In the genomic region with DNA sequence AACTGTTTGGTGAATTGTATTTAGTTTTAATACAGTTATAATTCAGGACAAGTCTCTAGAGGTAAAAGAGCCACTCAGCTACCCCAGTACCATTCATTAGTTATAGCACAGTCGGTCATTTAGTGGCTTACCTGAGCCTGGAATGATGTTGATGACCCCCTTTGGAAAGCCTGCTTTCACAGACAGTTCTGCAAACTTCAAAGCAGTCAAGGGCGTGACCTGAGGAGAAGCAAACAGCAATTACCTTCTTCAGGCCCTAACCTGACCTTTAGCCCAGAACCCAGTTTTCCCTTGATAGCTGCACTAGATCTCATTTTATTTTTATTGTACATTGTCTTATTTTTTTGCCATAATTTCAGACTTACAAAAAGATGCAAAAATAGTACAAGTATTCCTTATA, we compare ENCODE assay signal across 18 cellular contexts.
"Had no signal": no experiment of that assay in that cellular context is flagged by ENCODE, and none has a peak within 500 bp of the region (broad histone marks: within the 10 kb centered on the region; RNA-seq: fewer than 3 reads in every experiment).

No MANE protein-coding gene starts in this region.

- DNase-seq: dermis blood vessel endothelial cell; esophagus squamous epithelium; foreskin fibroblast; glutamatergic neuron; left ventricle myocardium inferior; lower lobe of right lung; naive B cell; nephron progenitor cell; psoas muscle; stimulated activated CD4-positive, alpha-beta T cell treated with anti-CD3 and anti-CD28 coated beads, Interleukin-2, amount 100 ng/mL, for 24 hours; stimulated activated CD4-positive, alpha-beta T cell treated with anti-CD3 and anti-CD28 coated beads, Interleukin-4, amount 100 ng/mL, for 4 hours; stimulated activated naive B cell treated with anti-CD40 and anti-IgM and Interleukin-4, amounts not matched to agents 10 μg/mL and 1 μg/mL and 100 μg/mL, for 72 hours; stimulated activated naive CD8-positive, alpha-beta T cell treated with anti-CD3 and anti-CD28 coated beads, Interleukin-15, amount 100 ng/mL, for 72 hours; trophoblast cell had no signal

- ATAC-seq: gastroesophageal sphincter; lower lobe of right lung; psoas muscle; stimulated activated naive B cell treated with anti-CD40 and anti-IgM and Interleukin-4, amounts not matched to agents 10 μg/mL and 1 μg/mL and 100 μg/mL, for 72 hours; stimulated activated naive CD8-positive, alpha-beta T cell treated with anti-CD3 and anti-CD28 coated beads, Interleukin-15, amount 100 ng/mL, for 72 hours had no signal

- H3K27ac ChIP-seq: esophagus squamous epithelium, gastroesophageal sphincter, left ventricle myocardium inferior, lower lobe of right lung, psoas muscle, testis had no signal

- H3K4me1 ChIP-seq: esophagus squamous epithelium, lower lobe of right lung, psoas muscle, testis had no signal

- H3K27me3 ChIP-seq: esophagus squamous epithelium, gastroesophageal sphincter, testis had no signal

- FAIRE-seq: colon, keratinocyte had no signal

- H3K9me3 ChIP-seq: esophagus squamous epithelium, gastroesophageal sphincter, left ventricle myocardium inferior, lower lobe of right lung, psoas muscle, testis had no signal

- H3K36me3 ChIP-seq: esophagus squamous epithelium, left ventricle myocardium inferior, lower lobe of right lung had no signal

- H3K4me3 ChIP-seq: esophagus squamous epithelium, gastroesophageal sphincter, left ventricle myocardium inferior, lower lobe of right lung, psoas muscle, testis had no signal
